In the genomic region with DNA sequence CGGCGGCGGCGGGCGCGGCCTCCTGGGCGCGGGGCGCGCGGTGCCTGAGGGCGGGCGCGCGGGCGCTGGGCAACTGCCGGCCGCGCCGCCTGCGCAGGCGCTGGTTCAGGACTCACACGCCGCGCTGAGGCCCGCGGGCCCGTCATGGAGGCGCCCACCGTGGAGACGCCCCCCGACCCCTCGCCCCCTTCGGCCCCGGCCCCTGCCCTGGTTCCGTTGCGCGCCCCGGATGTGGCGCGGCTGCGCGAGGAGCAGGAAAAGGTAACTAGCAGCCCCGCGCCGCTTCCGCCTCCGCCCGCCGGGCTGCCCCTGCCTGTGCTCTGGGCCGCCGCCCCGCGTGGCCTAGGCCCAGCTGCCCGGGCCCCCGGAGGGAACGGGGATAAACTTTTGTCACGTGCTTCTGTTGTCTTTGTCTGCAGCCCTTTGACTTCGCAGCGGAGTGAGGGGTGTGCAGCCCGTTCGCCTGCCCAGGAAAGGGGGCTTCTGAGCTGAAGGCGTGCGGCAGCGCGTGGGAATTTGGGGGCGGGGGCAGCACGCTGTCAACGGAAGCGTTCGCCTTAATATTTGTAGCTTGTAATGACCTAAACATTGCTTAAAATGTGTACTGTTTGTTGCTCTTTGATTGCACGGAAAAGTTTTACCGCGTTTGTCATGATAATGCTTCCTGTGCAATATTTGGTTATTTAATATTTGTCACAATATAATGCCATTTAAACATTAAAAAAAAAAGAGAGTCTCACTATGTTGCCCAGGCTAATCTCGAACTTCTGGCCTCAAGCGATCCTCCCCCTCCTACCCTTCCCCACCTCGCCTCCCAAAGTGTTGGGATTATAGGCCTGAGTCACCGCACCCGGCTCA, we compare ENCODE assay signal across 1 cellular context.
TF ChIP-seq lines count a peak whose summit lies in the region.

No MANE protein-coding gene starts in this region.

TF ChIP-seq in K562, 482 proteins besides CTCF, POLR2A, EP300 and RAD21 (continued from another document and continues in another):
- TF ChIP-seq, protein P1, sequence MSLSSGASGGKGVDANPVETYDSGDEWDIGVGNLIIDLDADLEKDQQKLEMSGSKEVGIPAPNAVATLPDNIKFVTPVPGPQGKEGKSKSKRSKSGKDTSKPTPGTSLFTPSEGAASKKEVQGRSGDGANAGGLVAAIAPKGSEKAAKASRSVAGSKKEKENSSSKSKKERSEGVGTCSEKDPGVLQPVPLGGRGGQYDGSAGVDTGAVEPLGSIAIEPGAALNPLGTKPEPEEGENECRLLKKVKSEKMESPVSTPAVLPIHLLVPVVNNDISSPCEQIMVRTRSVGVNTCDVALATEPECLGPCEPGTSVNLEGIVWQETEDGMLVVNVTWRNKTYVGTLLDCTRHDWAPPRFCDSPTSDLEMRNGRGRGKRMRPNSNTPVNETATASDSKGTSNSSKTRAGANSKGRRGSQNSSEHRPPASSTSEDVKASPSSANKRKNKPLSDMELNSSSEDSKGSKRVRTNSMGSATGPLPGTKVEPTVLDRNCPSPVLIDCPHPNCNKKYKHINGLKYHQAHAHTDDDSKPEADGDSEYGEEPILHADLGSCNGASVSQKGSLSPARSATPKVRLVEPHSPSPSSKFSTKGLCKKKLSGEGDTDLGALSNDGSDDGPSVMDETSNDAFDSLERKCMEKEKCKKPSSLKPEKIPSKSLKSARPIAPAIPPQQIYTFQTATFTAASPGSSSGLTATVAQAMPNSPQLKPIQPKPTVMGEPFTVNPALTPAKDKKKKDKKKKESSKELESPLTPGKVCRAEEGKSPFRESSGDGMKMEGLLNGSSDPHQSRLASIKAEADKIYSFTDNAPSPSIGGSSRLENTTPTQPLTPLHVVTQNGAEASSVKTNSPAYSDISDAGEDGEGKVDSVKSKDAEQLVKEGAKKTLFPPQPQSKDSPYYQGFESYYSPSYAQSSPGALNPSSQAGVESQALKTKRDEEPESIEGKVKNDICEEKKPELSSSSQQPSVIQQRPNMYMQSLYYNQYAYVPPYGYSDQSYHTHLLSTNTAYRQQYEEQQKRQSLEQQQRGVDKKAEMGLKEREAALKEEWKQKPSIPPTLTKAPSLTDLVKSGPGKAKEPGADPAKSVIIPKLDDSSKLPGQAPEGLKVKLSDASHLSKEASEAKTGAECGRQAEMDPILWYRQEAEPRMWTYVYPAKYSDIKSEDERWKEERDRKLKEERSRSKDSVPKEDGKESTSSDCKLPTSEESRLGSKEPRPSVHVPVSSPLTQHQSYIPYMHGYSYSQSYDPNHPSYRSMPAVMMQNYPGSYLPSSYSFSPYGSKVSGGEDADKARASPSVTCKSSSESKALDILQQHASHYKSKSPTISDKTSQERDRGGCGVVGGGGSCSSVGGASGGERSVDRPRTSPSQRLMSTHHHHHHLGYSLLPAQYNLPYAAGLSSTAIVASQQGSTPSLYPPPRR (CRISPR knock-in tag; IDR thresholded peaks at IDR 0.05; ENCODE audit: borderline replicate concordance): no peak
- TF ChIP-seq, protein P2, sequence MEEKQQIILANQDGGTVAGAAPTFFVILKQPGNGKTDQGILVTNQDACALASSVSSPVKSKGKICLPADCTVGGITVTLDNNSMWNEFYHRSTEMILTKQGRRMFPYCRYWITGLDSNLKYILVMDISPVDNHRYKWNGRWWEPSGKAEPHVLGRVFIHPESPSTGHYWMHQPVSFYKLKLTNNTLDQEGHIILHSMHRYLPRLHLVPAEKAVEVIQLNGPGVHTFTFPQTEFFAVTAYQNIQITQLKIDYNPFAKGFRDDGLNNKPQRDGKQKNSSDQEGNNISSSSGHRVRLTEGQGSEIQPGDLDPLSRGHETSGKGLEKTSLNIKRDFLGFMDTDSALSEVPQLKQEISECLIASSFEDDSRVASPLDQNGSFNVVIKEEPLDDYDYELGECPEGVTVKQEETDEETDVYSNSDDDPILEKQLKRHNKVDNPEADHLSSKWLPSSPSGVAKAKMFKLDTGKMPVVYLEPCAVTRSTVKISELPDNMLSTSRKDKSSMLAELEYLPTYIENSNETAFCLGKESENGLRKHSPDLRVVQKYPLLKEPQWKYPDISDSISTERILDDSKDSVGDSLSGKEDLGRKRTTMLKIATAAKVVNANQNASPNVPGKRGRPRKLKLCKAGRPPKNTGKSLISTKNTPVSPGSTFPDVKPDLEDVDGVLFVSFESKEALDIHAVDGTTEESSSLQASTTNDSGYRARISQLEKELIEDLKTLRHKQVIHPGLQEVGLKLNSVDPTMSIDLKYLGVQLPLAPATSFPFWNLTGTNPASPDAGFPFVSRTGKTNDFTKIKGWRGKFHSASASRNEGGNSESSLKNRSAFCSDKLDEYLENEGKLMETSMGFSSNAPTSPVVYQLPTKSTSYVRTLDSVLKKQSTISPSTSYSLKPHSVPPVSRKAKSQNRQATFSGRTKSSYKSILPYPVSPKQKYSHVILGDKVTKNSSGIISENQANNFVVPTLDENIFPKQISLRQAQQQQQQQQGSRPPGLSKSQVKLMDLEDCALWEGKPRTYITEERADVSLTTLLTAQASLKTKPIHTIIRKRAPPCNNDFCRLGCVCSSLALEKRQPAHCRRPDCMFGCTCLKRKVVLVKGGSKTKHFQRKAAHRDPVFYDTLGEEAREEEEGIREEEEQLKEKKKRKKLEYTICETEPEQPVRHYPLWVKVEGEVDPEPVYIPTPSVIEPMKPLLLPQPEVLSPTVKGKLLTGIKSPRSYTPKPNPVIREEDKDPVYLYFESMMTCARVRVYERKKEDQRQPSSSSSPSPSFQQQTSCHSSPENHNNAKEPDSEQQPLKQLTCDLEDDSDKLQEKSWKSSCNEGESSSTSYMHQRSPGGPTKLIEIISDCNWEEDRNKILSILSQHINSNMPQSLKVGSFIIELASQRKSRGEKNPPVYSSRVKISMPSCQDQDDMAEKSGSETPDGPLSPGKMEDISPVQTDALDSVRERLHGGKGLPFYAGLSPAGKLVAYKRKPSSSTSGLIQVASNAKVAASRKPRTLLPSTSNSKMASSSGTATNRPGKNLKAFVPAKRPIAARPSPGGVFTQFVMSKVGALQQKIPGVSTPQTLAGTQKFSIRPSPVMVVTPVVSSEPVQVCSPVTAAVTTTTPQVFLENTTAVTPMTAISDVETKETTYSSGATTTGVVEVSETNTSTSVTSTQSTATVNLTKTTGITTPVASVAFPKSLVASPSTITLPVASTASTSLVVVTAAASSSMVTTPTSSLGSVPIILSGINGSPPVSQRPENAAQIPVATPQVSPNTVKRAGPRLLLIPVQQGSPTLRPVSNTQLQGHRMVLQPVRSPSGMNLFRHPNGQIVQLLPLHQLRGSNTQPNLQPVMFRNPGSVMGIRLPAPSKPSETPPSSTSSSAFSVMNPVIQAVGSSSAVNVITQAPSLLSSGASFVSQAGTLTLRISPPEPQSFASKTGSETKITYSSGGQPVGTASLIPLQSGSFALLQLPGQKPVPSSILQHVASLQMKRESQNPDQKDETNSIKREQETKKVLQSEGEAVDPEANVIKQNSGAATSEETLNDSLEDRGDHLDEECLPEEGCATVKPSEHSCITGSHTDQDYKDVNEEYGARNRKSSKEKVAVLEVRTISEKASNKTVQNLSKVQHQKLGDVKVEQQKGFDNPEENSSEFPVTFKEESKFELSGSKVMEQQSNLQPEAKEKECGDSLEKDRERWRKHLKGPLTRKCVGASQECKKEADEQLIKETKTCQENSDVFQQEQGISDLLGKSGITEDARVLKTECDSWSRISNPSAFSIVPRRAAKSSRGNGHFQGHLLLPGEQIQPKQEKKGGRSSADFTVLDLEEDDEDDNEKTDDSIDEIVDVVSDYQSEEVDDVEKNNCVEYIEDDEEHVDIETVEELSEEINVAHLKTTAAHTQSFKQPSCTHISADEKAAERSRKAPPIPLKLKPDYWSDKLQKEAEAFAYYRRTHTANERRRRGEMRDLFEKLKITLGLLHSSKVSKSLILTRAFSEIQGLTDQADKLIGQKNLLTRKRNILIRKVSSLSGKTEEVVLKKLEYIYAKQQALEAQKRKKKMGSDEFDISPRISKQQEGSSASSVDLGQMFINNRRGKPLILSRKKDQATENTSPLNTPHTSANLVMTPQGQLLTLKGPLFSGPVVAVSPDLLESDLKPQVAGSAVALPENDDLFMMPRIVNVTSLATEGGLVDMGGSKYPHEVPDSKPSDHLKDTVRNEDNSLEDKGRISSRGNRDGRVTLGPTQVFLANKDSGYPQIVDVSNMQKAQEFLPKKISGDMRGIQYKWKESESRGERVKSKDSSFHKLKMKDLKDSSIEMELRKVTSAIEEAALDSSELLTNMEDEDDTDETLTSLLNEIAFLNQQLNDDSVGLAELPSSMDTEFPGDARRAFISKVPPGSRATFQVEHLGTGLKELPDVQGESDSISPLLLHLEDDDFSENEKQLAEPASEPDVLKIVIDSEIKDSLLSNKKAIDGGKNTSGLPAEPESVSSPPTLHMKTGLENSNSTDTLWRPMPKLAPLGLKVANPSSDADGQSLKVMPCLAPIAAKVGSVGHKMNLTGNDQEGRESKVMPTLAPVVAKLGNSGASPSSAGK (IDR thresholded peaks at IDR 0.05): peak; percentile 66
- no peak for TF ChIP-seq CBFB (CRISPR knock-in tag; IDR thresholded peaks at IDR 0.05)
- no peak for TF ChIP-seq RBM22 (IDR thresholded peaks at IDR 0.05; ENCODE audit: low read depth, low read length, poor library complexity, severe bottlenecking)
- no peak for TF ChIP-seq IRF2 (CRISPR knock-in tag; IDR thresholded peaks at IDR 0.05)
- no peak for TF ChIP-seq ZNF165 (CRISPR knock-in tag; IDR thresholded peaks at IDR 0.05; ENCODE audit: borderline replicate concordance)
- TF ChIP-seq PRPF4 (IDR thresholded peaks at IDR 0.05; ENCODE audit: insufficient read depth, low read depth, low read length, poor library complexity, severe bottlenecking): no peak
- TF ChIP-seq PCBP1 (IDR thresholded peaks at IDR 0.05; ENCODE audit: low read depth, low read length, poor library complexity, severe bottlenecking): no peak
- no peak for TF ChIP-seq HSF4 (CRISPR knock-in tag; IDR thresholded peaks at IDR 0.05; ENCODE audit: borderline replicate concordance)
- TF ChIP-seq ZNF311 (CRISPR knock-in tag; IDR thresholded peaks at IDR 0.05): no peak
- TF ChIP-seq MXI1 (IDR thresholded peaks at IDR 0.05; ENCODE audit: low read depth, low read length): peak; percentile 15; the same call in 1 of the 2 replicates
- TF ChIP-seq, protein P3, sequence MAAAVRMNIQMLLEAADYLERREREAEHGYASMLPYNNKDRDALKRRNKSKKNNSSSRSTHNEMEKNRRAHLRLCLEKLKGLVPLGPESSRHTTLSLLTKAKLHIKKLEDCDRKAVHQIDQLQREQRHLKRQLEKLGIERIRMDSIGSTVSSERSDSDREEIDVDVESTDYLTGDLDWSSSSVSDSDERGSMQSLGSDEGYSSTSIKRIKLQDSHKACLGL (CRISPR knock-in tag; IDR thresholded peaks at IDR 0.05; ENCODE audit: borderline replicate concordance, poor library complexity, severe bottlenecking): peak; percentile 47
- TF ChIP-seq, protein P4, sequence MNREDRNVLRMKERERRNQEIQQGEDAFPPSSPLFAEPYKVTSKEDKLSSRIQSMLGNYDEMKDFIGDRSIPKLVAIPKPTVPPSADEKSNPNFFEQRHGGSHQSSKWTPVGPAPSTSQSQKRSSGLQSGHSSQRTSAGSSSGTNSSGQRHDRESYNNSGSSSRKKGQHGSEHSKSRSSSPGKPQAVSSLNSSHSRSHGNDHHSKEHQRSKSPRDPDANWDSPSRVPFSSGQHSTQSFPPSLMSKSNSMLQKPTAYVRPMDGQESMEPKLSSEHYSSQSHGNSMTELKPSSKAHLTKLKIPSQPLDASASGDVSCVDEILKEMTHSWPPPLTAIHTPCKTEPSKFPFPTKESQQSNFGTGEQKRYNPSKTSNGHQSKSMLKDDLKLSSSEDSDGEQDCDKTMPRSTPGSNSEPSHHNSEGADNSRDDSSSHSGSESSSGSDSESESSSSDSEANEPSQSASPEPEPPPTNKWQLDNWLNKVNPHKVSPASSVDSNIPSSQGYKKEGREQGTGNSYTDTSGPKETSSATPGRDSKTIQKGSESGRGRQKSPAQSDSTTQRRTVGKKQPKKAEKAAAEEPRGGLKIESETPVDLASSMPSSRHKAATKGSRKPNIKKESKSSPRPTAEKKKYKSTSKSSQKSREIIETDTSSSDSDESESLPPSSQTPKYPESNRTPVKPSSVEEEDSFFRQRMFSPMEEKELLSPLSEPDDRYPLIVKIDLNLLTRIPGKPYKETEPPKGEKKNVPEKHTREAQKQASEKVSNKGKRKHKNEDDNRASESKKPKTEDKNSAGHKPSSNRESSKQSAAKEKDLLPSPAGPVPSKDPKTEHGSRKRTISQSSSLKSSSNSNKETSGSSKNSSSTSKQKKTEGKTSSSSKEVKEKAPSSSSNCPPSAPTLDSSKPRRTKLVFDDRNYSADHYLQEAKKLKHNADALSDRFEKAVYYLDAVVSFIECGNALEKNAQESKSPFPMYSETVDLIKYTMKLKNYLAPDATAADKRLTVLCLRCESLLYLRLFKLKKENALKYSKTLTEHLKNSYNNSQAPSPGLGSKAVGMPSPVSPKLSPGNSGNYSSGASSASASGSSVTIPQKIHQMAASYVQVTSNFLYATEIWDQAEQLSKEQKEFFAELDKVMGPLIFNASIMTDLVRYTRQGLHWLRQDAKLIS (CRISPR knock-in tag; IDR thresholded peaks at IDR 0.05): no peak
- peak; percentile 39; the same call in 1 of the 2 replicates for TF ChIP-seq BCOR (IDR thresholded peaks at IDR 0.05)
- TF ChIP-seq TARDBP (IDR thresholded peaks at IDR 0.05): no peak
- TF ChIP-seq ZSCAN32 (CRISPR knock-in tag; IDR thresholded peaks at IDR 0.05): no peak
- TF ChIP-seq CHD2 (IDR thresholded peaks at IDR 0.05; ENCODE audit: low read depth, low read length): no peak
- TF ChIP-seq TEAD2 (tag; IDR thresholded peaks at IDR 0.05): no peak
- TF ChIP-seq HMGN3 (IDR thresholded peaks at IDR 0.05; ENCODE audit: borderline replicate concordance, extremely low read depth, insufficient read length, low read depth, low read length): peak; percentile 56
- no peak for TF ChIP-seq TCF3 (CRISPR knock-in tag; IDR thresholded peaks at IDR 0.05)
- TF ChIP-seq NCOR1 (IDR thresholded peaks at IDR 0.05): no peak
- TF ChIP-seq CSDE1 (IDR thresholded peaks at IDR 0.05): no peak
- TF ChIP-seq, protein P5, sequence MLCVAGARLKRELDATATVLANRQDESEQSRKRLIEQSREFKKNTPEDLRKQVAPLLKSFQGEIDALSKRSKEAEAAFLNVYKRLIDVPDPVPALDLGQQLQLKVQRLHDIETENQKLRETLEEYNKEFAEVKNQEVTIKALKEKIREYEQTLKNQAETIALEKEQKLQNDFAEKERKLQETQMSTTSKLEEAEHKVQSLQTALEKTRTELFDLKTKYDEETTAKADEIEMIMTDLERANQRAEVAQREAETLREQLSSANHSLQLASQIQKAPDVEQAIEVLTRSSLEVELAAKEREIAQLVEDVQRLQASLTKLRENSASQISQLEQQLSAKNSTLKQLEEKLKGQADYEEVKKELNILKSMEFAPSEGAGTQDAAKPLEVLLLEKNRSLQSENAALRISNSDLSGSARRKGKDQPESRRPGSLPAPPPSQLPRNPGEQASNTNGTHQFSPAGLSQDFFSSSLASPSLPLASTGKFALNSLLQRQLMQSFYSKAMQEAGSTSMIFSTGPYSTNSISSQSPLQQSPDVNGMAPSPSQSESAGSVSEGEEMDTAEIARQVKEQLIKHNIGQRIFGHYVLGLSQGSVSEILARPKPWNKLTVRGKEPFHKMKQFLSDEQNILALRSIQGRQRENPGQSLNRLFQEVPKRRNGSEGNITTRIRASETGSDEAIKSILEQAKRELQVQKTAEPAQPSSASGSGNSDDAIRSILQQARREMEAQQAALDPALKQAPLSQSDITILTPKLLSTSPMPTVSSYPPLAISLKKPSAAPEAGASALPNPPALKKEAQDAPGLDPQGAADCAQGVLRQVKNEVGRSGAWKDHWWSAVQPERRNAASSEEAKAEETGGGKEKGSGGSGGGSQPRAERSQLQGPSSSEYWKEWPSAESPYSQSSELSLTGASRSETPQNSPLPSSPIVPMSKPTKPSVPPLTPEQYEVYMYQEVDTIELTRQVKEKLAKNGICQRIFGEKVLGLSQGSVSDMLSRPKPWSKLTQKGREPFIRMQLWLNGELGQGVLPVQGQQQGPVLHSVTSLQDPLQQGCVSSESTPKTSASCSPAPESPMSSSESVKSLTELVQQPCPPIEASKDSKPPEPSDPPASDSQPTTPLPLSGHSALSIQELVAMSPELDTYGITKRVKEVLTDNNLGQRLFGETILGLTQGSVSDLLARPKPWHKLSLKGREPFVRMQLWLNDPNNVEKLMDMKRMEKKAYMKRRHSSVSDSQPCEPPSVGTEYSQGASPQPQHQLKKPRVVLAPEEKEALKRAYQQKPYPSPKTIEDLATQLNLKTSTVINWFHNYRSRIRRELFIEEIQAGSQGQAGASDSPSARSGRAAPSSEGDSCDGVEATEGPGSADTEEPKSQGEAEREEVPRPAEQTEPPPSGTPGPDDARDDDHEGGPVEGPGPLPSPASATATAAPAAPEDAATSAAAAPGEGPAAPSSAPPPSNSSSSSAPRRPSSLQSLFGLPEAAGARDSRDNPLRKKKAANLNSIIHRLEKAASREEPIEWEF (CRISPR knock-in tag; IDR thresholded peaks at IDR 0.05): no peak
